ENCODE assay signal across 27 cellular contexts in genomic region chr4:77344784-77345183, GRCh38.
DNase-seq lines count a peak whose midpoint lies in the region; ATAC-seq and TF ChIP-seq lines count a peak whose summit lies in the region.
"Had no signal": no experiment of that assay in that cellular context is flagged by ENCODE, and none has a peak within 500 bp of the region (broad histone marks: within the 10 kb centered on the region; RNA-seq: fewer than 3 reads in every experiment).

No MANE protein-coding gene starts in this region.

- no peak for TF ChIP-seq CTCF in smooth muscle cell (IDR thresholded peaks at IDR 0.05; ENCODE audit: borderline replicate concordance, insufficient read depth, poor library complexity, severe bottlenecking)

- 81% methylated on average over 1 of the region's 1 CpG for WGBS in smooth muscle cell (ENCODE audit: low lambda C conversion rate)

- H3K4me3 ChIP-seq in smooth muscle cell, result no peak overlapping the region
- H3K4me3 ChIP-seq: cardiac muscle cell, GM23338, prostate gland had no signal

- no peak overlapping the region for H3K4me2 ChIP-seq in smooth muscle cell
- H3K4me2 ChIP-seq: GM23338 had no signal

- no peak overlapping the region for H3K9ac ChIP-seq in smooth muscle cell (ENCODE audit: low read depth)

- no peaks in the 10 kb centered on the region for H4K20me1 ChIP-seq in smooth muscle cell (ENCODE audit: low read depth)

- no peak overlapping the region for H3K4me3 Mint-ChIP-seq in activated naive CD8-positive, alpha-beta T cell treated with anti-CD3 and anti-CD28 coated beads, Interleukin-2, amount 50 U/mL, for 24 hours
- H3K4me3 Mint-ChIP-seq: activated CD4-positive, alpha-beta T cell treated with anti-CD3 and anti-CD28 coated beads, Interleukin-2, amount 10 ng/mL, durations not matched to agents 24 days and 14 days; activated T-cell treated with anti-CD3 and anti-CD28 coated beads, Interleukin-2, amount 50 U/mL, for 72 hours; CD4-positive, alpha-beta T cell; GM23338; memory B cell; T-helper 2 cell treated with Interferon-gamma antibody and Interleukin-4, amounts not matched to agents 5 μg/mL and 100 μg/mL, for 36 hours; type B pancreatic cell had no signal

- H3K79me2 ChIP-seq in smooth muscle cell (ENCODE audit: low read depth), result no peaks in the 10 kb centered on the region

- H3F3A ChIP-seq in smooth muscle cell (ENCODE audit: low read depth), result no peaks in the 10 kb centered on the region

- no peaks in the 10 kb centered on the region for H3K4me1 Mint-ChIP-seq in activated naive CD8-positive, alpha-beta T cell treated with anti-CD3 and anti-CD28 coated beads, Interleukin-2, amount 50 U/mL, for 24 hours
- H3K4me1 Mint-ChIP-seq: activated CD4-positive, alpha-beta T cell treated with anti-CD3 and anti-CD28 coated beads, Interleukin-2, amount 10 ng/mL, durations not matched to agents 24 days and 14 days; memory B cell had no signal

- intact Hi-C loops in left cardiac atrium (cut with DNase I), result no loop called here

- DNase-seq in OCI-M1 (lab: John Stamatoyannopoulos, UW), result peak; percentile 32
- DNase-seq in smooth muscle cell (lab: John Stamatoyannopoulos, UW; ENCODE audit: unreplicated experiment), result no peak
- no peak for DNase-seq in activated naive CD8-positive, alpha-beta T cell treated with anti-CD3 and anti-CD28 coated beads, Interleukin-2, amount 50 U/mL, for 24 hours
- DNase-seq in left cardiac atrium, result no peak
- no peak for DNase-seq in DMS 273 treated with DMSO at 0.1 percent for 48 hours (lab: John Stamatoyannopoulos, UW)
- DNase-seq: activated CD4-positive, alpha-beta T cell treated with anti-CD3 and anti-CD28 coated beads, Interleukin-2, amount 10 ng/mL, durations not matched to agents 24 days and 14 days; activated naive CD4-positive, alpha-beta T cell treated with Interleukin-2 at 50 U/mL for 16 hours; activated T-cell treated with anti-CD3 and anti-CD28 coated beads, Interleukin-2, amount 50 U/mL, for 72 hours; amniotic stem cell; CD4-positive, alpha-beta T cell; cortex of kidney; EL; kidney; NCI-H1417; NCI-H2081 treated with DMSO at 0.1 percent for 48 hours; NCI-H446; PC-3 had no signal

- ATAC-seq in GM18909 (IDR thresholded peaks at IDR 0.05; ENCODE audit: poor library complexity, unreplicated experiment) (peak; percentile 76), HG02798 (IDR thresholded peaks at IDR 0.05; ENCODE audit: poor library complexity, unreplicated experiment) (peak; percentile 53), left cardiac atrium (no peak)
- ATAC-seq in activated naive CD8-positive, alpha-beta T cell treated with anti-CD3 and anti-CD28 coated beads, Interleukin-2, amount 50 U/mL, for 24 hours, result no peak
- ATAC-seq: activated T-cell treated with anti-CD3 and anti-CD28 coated beads, Interleukin-2, amount 50 U/mL, for 72 hours; PC-3; Right ventricle myocardium inferior had no signal

- H3K27ac Mint-ChIP-seq in activated naive CD8-positive, alpha-beta T cell treated with anti-CD3 and anti-CD28 coated beads, Interleukin-2, amount 50 U/mL, for 24 hours, result no peak overlapping the region
- H3K27ac Mint-ChIP-seq: activated CD4-positive, alpha-beta T cell treated with anti-CD3 and anti-CD28 coated beads, Interleukin-2, amount 10 ng/mL, durations not matched to agents 24 days and 14 days; activated T-cell treated with anti-CD3 and anti-CD28 coated beads, Interleukin-2, amount 50 U/mL, for 72 hours; CD4-positive, alpha-beta T cell; GM23338; memory B cell; T-helper 2 cell treated with Interferon-gamma antibody and Interleukin-4, amounts not matched to agents 5 μg/mL and 100 μg/mL, for 36 hours; type B pancreatic cell had no signal

- H3K36me3 Mint-ChIP-seq in activated naive CD8-positive, alpha-beta T cell treated with anti-CD3 and anti-CD28 coated beads, Interleukin-2, amount 50 U/mL, for 24 hours (ENCODE audit: low read depth), result peaks cover 4% of the 10 kb centered on the region

- peak overlapping the region; percentile 94 for H3K27ac ChIP-seq in smooth muscle cell (ENCODE audit: low read depth)
- H3K27ac ChIP-seq: cardiac muscle cell, prostate gland, VCaP had no signal

- H3K9me3 ChIP-seq in smooth muscle cell (replicated peaks; ENCODE audit: low read depth), result no peaks in the 10 kb centered on the region
- H3K9me3 ChIP-seq: prostate gland had no signal

- peaks cover 6% of the 10 kb centered on the region for H3K27me3 Mint-ChIP-seq in activated naive CD8-positive, alpha-beta T cell treated with anti-CD3 and anti-CD28 coated beads, Interleukin-2, amount 50 U/mL, for 24 hours
- H3K27me3 Mint-ChIP-seq: type B pancreatic cell had no signal

- H3K9me3 Mint-ChIP-seq in activated naive CD8-positive, alpha-beta T cell treated with anti-CD3 and anti-CD28 coated beads, Interleukin-2, amount 50 U/mL, for 24 hours, result peaks cover 14% of the 10 kb centered on the region

- H3K27me3 ChIP-seq in smooth muscle cell (ENCODE audit: low read depth), result no peaks in the 10 kb centered on the region
- H3K27me3 ChIP-seq: cardiac muscle cell had no signal

- H3K36me3 ChIP-seq in smooth muscle cell (ENCODE audit: low read depth), result no peaks in the 10 kb centered on the region
- H3K36me3 ChIP-seq: cardiac muscle cell, prostate gland had no signal

- H3K4me1 ChIP-seq in smooth muscle cell (ENCODE audit: low read depth), result no peaks in the 10 kb centered on the region
- H3K4me1 ChIP-seq: prostate gland had no signal

- no peak overlapping the region for H2AFZ ChIP-seq in smooth muscle cell (ENCODE audit: low read depth)
- H2AFZ ChIP-seq: GM23338 had no signal

Comparison
In these comparisons a context has a peak if more than half of its experiments do, and no peak if none do; other contexts are left out.
1. ATAC-seq: peak in GM18909 (single experiment) and HG02798 (single experiment); none in activated naive CD8-positive, alpha-beta T cell treated with anti-CD3 and anti-CD28 coated beads, Interleukin-2, amount 50 U/mL, for 24 hours (single experiment) and left cardiac atrium (0 of 2).